ENCODE assay signal across 1 cellular context in genomic region chr20:37504404-37505096, GRCh38.
A peak's percentile ranks its signal among the peaks of the same experiment; 100 is the strongest.
TF ChIP-seq lines count a peak whose summit lies in the region.

No MANE protein-coding gene starts in this region.

TF ChIP-seq in endothelial cell of umbilical vein, 7 proteins besides CTCF, POLR2A, EP300 and RAD21:
- peak; percentile 11 for TF ChIP-seq POLR2AphosphoS5 (IDR thresholded peaks at IDR 0.05; ENCODE audit: insufficient read depth, low read depth, low read length)
- peak; percentile 24 for TF ChIP-seq JUN (IDR thresholded peaks at IDR 0.05; ENCODE audit: borderline replicate concordance, insufficient read depth, insufficient read length, low read depth)
- TF ChIP-seq, protein P1, sequence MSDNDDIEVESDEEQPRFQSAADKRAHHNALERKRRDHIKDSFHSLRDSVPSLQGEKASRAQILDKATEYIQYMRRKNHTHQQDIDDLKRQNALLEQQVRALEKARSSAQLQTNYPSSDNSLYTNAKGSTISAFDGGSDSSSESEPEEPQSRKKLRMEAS (IDR thresholded peaks at IDR 0.05; ENCODE audit: insufficient read depth, insufficient read length) = no peak
- TF ChIP-seq EZH2 (IDR thresholded peaks at IDR 0.05; ENCODE audit: borderline replicate concordance, low read depth, low read length, severe bottlenecking) = no peak
- TF ChIP-seq GATA2 (IDR thresholded peaks at IDR 0.05; ENCODE audit: insufficient read depth, insufficient read length, low read depth, low read length) = no peak
- no peak for TF ChIP-seq FOS (IDR thresholded peaks at IDR 0.05; ENCODE audit: borderline replicate concordance, insufficient read depth, low read length)
- TF ChIP-seq MYC (IDR thresholded peaks at IDR 0.05; ENCODE audit: low read depth, low read length) = no peak
